ENCODE assay signal across 8 cellular contexts in the genomic region with DNA sequence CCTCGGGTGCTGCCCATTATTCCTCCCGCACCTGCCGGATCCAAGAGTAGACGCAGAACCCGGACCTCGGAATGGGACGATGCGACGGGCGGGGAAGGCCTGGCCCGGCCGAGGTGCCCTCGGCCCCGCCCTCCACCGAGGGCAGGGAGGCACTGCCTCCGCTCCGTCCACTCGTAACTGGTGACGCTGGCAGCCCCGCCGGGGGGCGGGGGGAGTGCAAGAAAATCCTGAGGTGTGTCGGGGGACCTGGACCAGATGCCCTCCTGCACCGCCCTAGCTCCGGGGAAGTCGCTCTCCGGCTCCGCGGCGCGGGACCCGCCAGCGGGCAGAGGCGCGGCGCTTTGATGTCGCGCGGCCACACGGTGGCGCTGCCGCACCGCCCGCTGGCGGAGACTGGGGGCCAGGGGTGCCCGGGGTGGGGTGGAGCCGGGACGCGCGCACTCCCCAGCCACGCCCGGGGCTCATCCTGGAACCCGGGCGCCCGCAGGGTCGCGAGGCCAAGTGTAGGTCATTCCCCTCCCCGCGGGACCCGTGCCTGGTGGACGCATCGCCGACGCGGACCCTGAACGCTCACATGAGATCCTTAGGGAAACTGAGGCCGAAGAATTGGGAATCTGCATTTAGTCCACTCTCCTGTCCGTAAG.
DNase-seq lines count a peak whose midpoint lies in the region; ATAC-seq and TF ChIP-seq lines count a peak whose summit lies in the region.

No MANE protein-coding gene starts in this region.

- H3K4me3 Mint-ChIP-seq in activated naive CD8-positive, alpha-beta T cell: peak overlapping the region; percentile 76
- peak overlapping the region; percentile 83 for H3K4me3 Mint-ChIP-seq in type B pancreatic cell

- intact Hi-C loops in heart right ventricle (cut with DNase I): loop anchor here in 9 of 10 donors (1.0 to 10.0 kb wide), 6 partner anchors 748 to 890 kb away; no protein-coding TSS in a partner anchor

- peak overlapping the region; percentile 54 for H3K4me2 ChIP-seq in parathyroid adenoma (ENCODE audit: low read length)

- no peak overlapping the region for H3K27ac Mint-ChIP-seq in activated naive CD8-positive, alpha-beta T cell
- peak overlapping the region; percentile 63 for H3K27ac Mint-ChIP-seq in type B pancreatic cell

- DNase-seq in AG10803 (ENCODE audit: low read depth) (peak; percentile 33), RWPE2 (ENCODE audit: low spot score) (no peak), heart right ventricle (peak; percentile 16 to 67), type B pancreatic cell (ENCODE audit: extremely low spot score, unreplicated experiment) (no peak)

- no peaks in the 10 kb centered on the region for H3K36me3 Mint-ChIP-seq in activated naive CD8-positive, alpha-beta T cell
- no peaks in the 10 kb centered on the region for H3K36me3 Mint-ChIP-seq in type B pancreatic cell

- H3K36me3 ChIP-seq in RWPE2 (ENCODE audit: low read depth) (no peaks in the 10 kb centered on the region), heart right ventricle (no peaks in the 10 kb centered on the region), parathyroid adenoma (ENCODE audit: control insufficient read depth, insufficient read depth, low read length) (no peaks in the 10 kb centered on the region)

- H3K4me1 ChIP-seq in RWPE2 (ENCODE audit: insufficient read depth, poor library complexity, severe bottlenecking) (no peaks in the 10 kb centered on the region), heart right ventricle (peaks cover 4 to 32% (median 12%) of the 10 kb centered on the region in 9 donors), parathyroid adenoma (no peaks in the 10 kb centered on the region)

- H3K4me1 Mint-ChIP-seq in activated naive CD8-positive, alpha-beta T cell (ENCODE audit: low read depth): peaks cover 9% of the 10 kb centered on the region
- no peaks in the 10 kb centered on the region for H3K4me1 Mint-ChIP-seq in type B pancreatic cell (ENCODE audit: unreplicated experiment)

- H3K27ac ChIP-seq in RWPE2 (ENCODE audit: poor library complexity, severe bottlenecking) (no peak overlapping the region), heart right ventricle (peak overlapping the region in 1 of 10 donors; percentile 48), parathyroid adenoma (no peak overlapping the region)

- peak overlapping the region; percentile 61 for H3K4me3 ChIP-seq in AG10803 (ENCODE audit: low read length)
- peak overlapping the region; percentile 43 for H3K4me3 ChIP-seq in RWPE2 (ENCODE audit: severe bottlenecking)
- H3K4me3 ChIP-seq in heart right ventricle: peak overlapping the region in 9 of 10 donors; percentile 33 to 62 (median 57)
- peak overlapping the region; percentile 42 for H3K4me3 ChIP-seq in parathyroid adenoma (ENCODE audit: low read depth, low read length)

- H3K9me3 Mint-ChIP-seq in activated naive CD8-positive, alpha-beta T cell (ENCODE audit: low read depth): no peaks in the 10 kb centered on the region
- no peaks in the 10 kb centered on the region for H3K9me3 Mint-ChIP-seq in type B pancreatic cell

- WGBS in heart right ventricle, 2 donors: 1% methylated on average over 66 to 68 of the region's 68 CpGs

- H3K27me3 ChIP-seq in RWPE2 (ENCODE audit: insufficient read depth, poor library complexity, severe bottlenecking) (no peaks in the 10 kb centered on the region), heart right ventricle (peaks cover 0 to 72% (median 63%) of the 10 kb centered on the region in 7 donors), parathyroid adenoma (ENCODE audit: control insufficient read depth, insufficient read depth, low read length) (no peaks in the 10 kb centered on the region)

- no peaks in the 10 kb centered on the region for H3K79me2 ChIP-seq in parathyroid adenoma

- H3K9me3 ChIP-seq in RWPE2 (ENCODE audit: severe bottlenecking): no peaks in the 10 kb centered on the region
- H3K9me3 ChIP-seq in heart right ventricle: peaks cover 0 to 4% (median 0%) of the 10 kb centered on the region in 11 donors
- no peaks in the 10 kb centered on the region for H3K9me3 ChIP-seq in parathyroid adenoma (ENCODE audit: control insufficient read depth, low read length)

- H2AFZ ChIP-seq in parathyroid adenoma: peak overlapping the region; percentile 79

- H3K9ac ChIP-seq in parathyroid adenoma: no peak overlapping the region

- H3K27me3 Mint-ChIP-seq in activated naive CD8-positive, alpha-beta T cell: peaks cover 53% of the 10 kb centered on the region
- H3K27me3 Mint-ChIP-seq in type B pancreatic cell: peaks cover 59% of the 10 kb centered on the region

- ATAC-seq in GM19025 (IDR thresholded peaks at IDR 0.05; ENCODE audit: low read depth, unreplicated experiment) (peak; percentile 85), HG03159 (IDR thresholded peaks at IDR 0.05; ENCODE audit: unreplicated experiment) (peak; percentile 85), RWPE2 (ENCODE audit: low read depth) (peak; percentile 83), heart right ventricle (peak; percentile 82 to 91 (median 89))

- TF ChIP-seq CTCF in AG10803 (conservative IDR thresholded peaks at IDR 0.05; ENCODE audit: low read length): peak; percentile 29
- peak; percentile 99 for TF ChIP-seq CTCF in RWPE2 (IDR thresholded peaks at IDR 0.05; ENCODE audit: poor library complexity, severe bottlenecking)
- peak; percentile 73 to 89 (median 85) for TF ChIP-seq CTCF in heart right ventricle (IDR thresholded peaks at IDR 0.05)
- TF ChIP-seq CTCF in parathyroid adenoma (IDR thresholded peaks at IDR 0.05): peak; percentile 89
- TF ChIP-seq CTCF in type B pancreatic cell (conservative IDR thresholded peaks at IDR 0.05): peak; percentile 98

Comparison
In these comparisons a context has a peak if more than half of its experiments do, and no peak if none do; other contexts are left out.
1. DNase-seq: peak in AG10803 (single experiment) and heart right ventricle (2 of 2); none in RWPE2 (single experiment) and type B pancreatic cell (single experiment).
2. CTCF ChIP-seq: peak in every context shown above with its lines; median percentile 99 in RWPE2; 98 in type B pancreatic cell; 89 in parathyroid adenoma; 85 in heart right ventricle; 29 in AG10803.
3. Peak in every context shown above with its lines, with median percentiles within 50 percentile points of each other: H3K4me3 ChIP-seq and ATAC-seq.